ENCODE assay signal across 22 cellular contexts in the genomic region with DNA sequence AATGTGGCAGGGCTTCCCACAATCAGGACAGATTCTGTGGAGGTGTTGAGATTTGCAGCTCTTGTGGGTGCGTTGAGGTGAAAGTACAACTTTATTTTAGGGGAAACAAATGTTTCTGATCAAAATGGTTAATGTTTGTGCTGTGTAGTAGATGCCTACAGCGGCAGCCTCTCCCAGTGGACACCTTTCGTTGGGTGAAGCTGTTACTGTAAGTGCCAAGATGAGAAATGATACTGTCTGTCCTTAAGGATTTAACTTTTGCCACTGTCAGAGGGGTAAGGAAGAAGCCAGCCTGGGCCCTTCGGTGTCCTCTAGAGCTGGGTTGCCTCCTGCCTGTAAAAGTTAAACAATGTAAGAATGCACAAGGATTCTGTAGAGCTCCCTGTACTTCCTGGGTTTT. TPM values are rescaled to one million over a fixed set of nuclear protein-coding genes. Genes with fewer than 3 reads are reported as not detected.
DNase-seq lines count a peak whose midpoint lies in the region; FAIRE-seq and TF ChIP-seq lines count a peak whose summit lies in the region.
"Had no signal": no experiment of that assay in that cellular context is flagged by ENCODE, and none has a peak within 500 bp of the region (broad histone marks: within the 10 kb centered on the region; RNA-seq: fewer than 3 reads in every experiment).

No MANE protein-coding gene starts in this region.

- H3K27ac ChIP-seq in AG04450 (ENCODE audit: low read depth, low read length) (peak overlapping the region; percentile 2), fibroblast of lung (ENCODE audit: insufficient read depth, low read length) (no peak overlapping the region), osteoblast (ENCODE audit: low read depth, low read length) (no peak overlapping the region)
- H3K27ac ChIP-seq: GM23248 had no signal

- CTCF ChIA-PET in AG04450 (lab: Charles Lee), result no interaction called here

- H3K36me3 Mint-ChIP-seq in HFFc6 (ENCODE audit: low read depth), result peaks cover 19% of the 10 kb centered on the region; the same call in 1 of the 2 replicates

- H3K36me3 ChIP-seq in fibroblast of lung (ENCODE audit: control insufficient read depth, insufficient read depth, low read length) (peaks cover 2% of the 10 kb centered on the region), osteoblast (ENCODE audit: insufficient read depth, low read length) (peaks cover 8% of the 10 kb centered on the region)

- no peak for TF ChIP-seq CTCF in AG04450 (IDR thresholded peaks at IDR 0.05; ENCODE audit: low read depth, low read length)
- no peak for TF ChIP-seq CTCF in HFFc6 (IDR thresholded peaks at IDR 0.05)
- TF ChIP-seq CTCF in fibroblast of lung (conservative IDR thresholded peaks at IDR 0.05 in 1 of 2, IDR thresholded peaks at IDR 0.05 in 1 of 2; ENCODE audit: low read depth in 1 of 2, low read length in 2 of 2), result no peak
- no peak for TF ChIP-seq CTCF in osteoblast (IDR thresholded peaks at IDR 0.05; ENCODE audit: extremely low read depth, low read depth, low read length)

- no peaks in the 10 kb centered on the region; the same call in 1 of the 2 replicates for H3K9me3 ChIP-seq in AG04450 (ENCODE audit: control insufficient read depth, insufficient read depth, low read length)
- H3K9me3 ChIP-seq in fibroblast of lung (ENCODE audit: control insufficient read depth, insufficient read depth, low read depth, low read length), result no peaks in the 10 kb centered on the region
- no peaks in the 10 kb centered on the region for H3K9me3 ChIP-seq in osteoblast (ENCODE audit: low read depth, low read length)
- H3K9me3 ChIP-seq: SK-N-SH had no signal

- FAIRE-seq in GM19239 (lab: Jason Lieb, UNC), result no peak
- FAIRE-seq: HepG2 had no signal

- H2AFZ ChIP-seq in fibroblast of lung (ENCODE audit: low read length) (no peak overlapping the region), osteoblast (ENCODE audit: low read length) (no peak overlapping the region)
- H2AFZ ChIP-seq: GM23248 had no signal

- H3K4me1 ChIP-seq in fibroblast of lung (ENCODE audit: control insufficient read depth, extremely low read depth, insufficient read depth, low read length) (peaks cover 6% of the 10 kb centered on the region), osteoblast (ENCODE audit: insufficient read depth, low read length) (peaks cover 21% of the 10 kb centered on the region)

- peaks cover 51% of the 10 kb centered on the region for H3K79me2 ChIP-seq in fibroblast of lung (ENCODE audit: control insufficient read depth, insufficient read depth, low read length)
- peaks cover 95% of the 10 kb centered on the region for H3K79me2 ChIP-seq in osteoblast (ENCODE audit: insufficient read depth, low read length)

- DNase-seq in AG04450 (ENCODE audit: low read depth, low spot score) (no peak), HFFc6 (no peak), fibroblast of lung (ENCODE audit: low read depth in 2 of 2) (no peak), osteoblast (ENCODE audit: insufficient read length, low spot score, missing footprints) (peak; percentile 63), UCSD-AML1 (lab: John Stamatoyannopoulos, UW; ENCODE audit: unreplicated experiment) (no peak), GM19239 (ENCODE audit: insufficient read length, low spot score) (no peak)
- DNase-seq in activated naive CD4-positive, alpha-beta T cell treated with anti-CD3 and anti-CD28 coated beads, Interleukin-2, amount 50 U/mL, for 16 hours, result no peak
- DNase-seq: DMS153; GM23248; Karpas-422; NCI-H1092 treated with DMSO at 0.1 percent for 48 hours; NCI-H1436; NCI-H187; NCI-H2081 treated with DMSO at 0.1 percent for 48 hours; NCI-H2171; NCI-H524; NCI-H748 treated with DMSO at 0.1 percent for 48 hours; NK-92 treated with Interleukin-12 subunit alpha and Interleukin-12 subunit beta, amount 100 ng/mL, for 24 hours; PC-3; SK-N-SH; SW 1271 had no signal

- H3K4me3 Mint-ChIP-seq in HFFc6, result no peak overlapping the region

- no peak overlapping the region for H3K9ac ChIP-seq in fibroblast of lung (ENCODE audit: insufficient read depth, low read length)
- H3K9ac ChIP-seq: GM23248, SK-N-SH had no signal

- H3K4me3 ChIP-seq in AG04450 (ENCODE audit: low read depth, low read length) (no peak overlapping the region), fibroblast of lung (replicated peaks in 1 of 4; ENCODE audit: control extremely low read depth in 1 of 4, insufficient read depth in 1 of 4, low read depth in 3 of 4, low read length in 4 of 4) (no peak overlapping the region), osteoblast (ENCODE audit: insufficient read depth, low read length) (no peak overlapping the region)
- H3K4me3 ChIP-seq: GM23248 had no signal

- no peaks in the 10 kb centered on the region for H3K27me3 Mint-ChIP-seq in HFFc6 (ENCODE audit: insufficient read depth)

- H4K20me1 ChIP-seq in fibroblast of lung (ENCODE audit: control insufficient read depth, extremely low read depth, insufficient read depth, low read length), result peaks cover 1% of the 10 kb centered on the region
- H4K20me1 ChIP-seq in osteoblast (ENCODE audit: insufficient read depth, low read length), result peaks cover 21% of the 10 kb centered on the region

- POLR2A ChIA-PET in AG04450 (lab: Yijun Ruan, JAX), result no interaction called here

- H3K9me3 Mint-ChIP-seq in HFFc6, result no peaks in the 10 kb centered on the region

- peaks cover 47% of the 10 kb centered on the region for H3K4me1 Mint-ChIP-seq in HFFc6 (ENCODE audit: low read depth)

- H3K4me2 ChIP-seq in fibroblast of lung (ENCODE audit: extremely low read depth, insufficient read depth, low read length) (peak overlapping the region; percentile 21), osteoblast (ENCODE audit: insufficient read depth, low read length) (no peak overlapping the region)
- H3K4me2 ChIP-seq: SK-N-SH had no signal

- no peaks in the 10 kb centered on the region for H3K27me3 ChIP-seq in AG04450 (ENCODE audit: control insufficient read depth, insufficient read depth, low read length)
- no peaks in the 10 kb centered on the region for H3K27me3 ChIP-seq in fibroblast of lung (ENCODE audit: control insufficient read depth, insufficient read depth, low read length)
- H3K27me3 ChIP-seq in osteoblast (ENCODE audit: insufficient read depth, low read length), result no peaks in the 10 kb centered on the region

- H3K27ac Mint-ChIP-seq in HFFc6, result 0 out of 2 replicates have a peak overlapping the region, but pooled peaks have one; percentile 25

RNA-seq across cellular contexts. Expression of a gene that starts 27.9 kb away (rescaled TPM):
- polyA plus RNA-seq in AG04450 (2011; rRNA removed) (37.9 and 47.2 TPM in 2 replicates), fibroblast of lung (20.5 and 27.2 TPM in 2 replicates)
- 81.4 and 82.8 TPM in 2 replicates for polyA minus RNA-seq in AG04450 (2011; rRNA and poly(A)+ RNA removed)
- 10 to 100 TPM; 50.6 to 59.9 (median 54.7) TPM for total RNA-seq in HFFc6 (2021; fragmentation: NEBNext Ultra II Directional; extraction: Animal tissue kit (Norgen Biotek cat#: 25700))
- total RNA-seq in fibroblast of lung (74.7 and 91.0 TPM in 2 replicates), osteoblast (80.3 and 106 TPM in 2 replicates)
- 38.7 and 41.6 TPM in 2 replicates for polyA plus RNA-seq in fibroblast of lung (2012)
- polyA minus RNA-seq in fibroblast of lung (ENCODE audit: low replicate concordance), result 33.3 and 69.0 TPM in 2 replicates
